8 cellular contexts compared by ENCODE assay signal in genomic region chr2:219344756-219345458, GRCh38.
A peak's percentile ranks its signal among the peaks of the same experiment; 100 is the strongest.
DNase-seq lines count a peak whose midpoint lies in the region; ATAC-seq and TF ChIP-seq lines count a peak whose summit lies in the region.

No MANE protein-coding gene starts in this region.

- TF ChIP-seq CTCF in astrocyte of the cerebellum (IDR thresholded peaks at IDR 0.05; ENCODE audit: low read depth, low read length, missing control alignments): no peak

- in situ Hi-C loops in astrocyte of the cerebellum (cut with HindIII; ENCODE audit: low sequenced_read_pairs): no loop called here

- no peak overlapping the region for H3K4me3 ChIP-seq in astrocyte of the cerebellum (ENCODE audit: low read depth, low read length)

- ATAC-seq in GM19023 (IDR thresholded peaks at IDR 0.05; ENCODE audit: unreplicated experiment) (no peak), HG03025 (IDR thresholded peaks at IDR 0.05; ENCODE audit: low FRiP score, unreplicated experiment) (no peak), HG03565 (IDR thresholded peaks at IDR 0.05; ENCODE audit: unreplicated experiment) (no peak)

- DNase-seq in CD1c-positive myeloid dendritic cell (ENCODE audit: extremely low spot score): peak; percentile 84
- peak; percentile 41 for DNase-seq in NCI-H2029 treated with DMSO at 0.1 percent for 48 hours (lab: John Stamatoyannopoulos, UW)
- DNase-seq in astrocyte of the cerebellum (ENCODE audit: low read depth): peak; percentile 3
- peak; percentile 29 for DNase-seq in left kidney (ENCODE audit: low read depth, low spot score)
- no peak for DNase-seq in ecto neural progenitor cell (ENCODE audit: low spot score)
